19 cellular contexts compared by ENCODE assay signal in genomic region chr3:150775001-150775599, GRCh38. TPM values are rescaled to one million over a fixed set of nuclear protein-coding genes. Genes with fewer than 3 reads are reported as not detected.
A peak's percentile ranks its signal among the peaks of the same experiment; 100 is the strongest.
DNase-seq lines count a peak whose midpoint lies in the region; ATAC-seq, FAIRE-seq and TF ChIP-seq lines count a peak whose summit lies in the region.
"Had no signal": no experiment of that assay in that cellular context is flagged by ENCODE, and none has a peak within 500 bp of the region (broad histone marks: within the 10 kb centered on the region; RNA-seq: fewer than 3 reads in every experiment).

No MANE protein-coding gene starts in this region.

- TF ChIP-seq RAD21 in IMR-90 (IDR thresholded peaks at IDR 0.05; ENCODE audit: low read length) = no peak

- TF ChIP-seq POLR2A in IMR-90 (IDR thresholded peaks at IDR 0.05; ENCODE audit: low read depth, low read length) = no peak
- no peak for TF ChIP-seq POLR2A in stomach (IDR thresholded peaks at IDR 0.05)
- TF ChIP-seq POLR2A in erythroblast (IDR thresholded peaks at IDR 0.05; ENCODE audit: low read length) = no peak

- intact Hi-C loops in IMR-90 (cut with micrococcal nuclease) = no loop called here
- intact Hi-C loops in stomach (cut with DNase I; ENCODE audit: low total_unique reads) = no loop called here

- peak overlapping the region; percentile 74 for H2AFZ ChIP-seq in IMR-90 (replicated peaks; ENCODE audit: low read length, poor library complexity)

- H3K4me3 ChIP-seq in AG04450 (ENCODE audit: low read depth, low read length) = no peak overlapping the region
- H3K4me3 ChIP-seq in IMR-90 (ENCODE audit: insufficient read depth, low read depth, low read length) = no peak overlapping the region
- no peak overlapping the region for H3K4me3 ChIP-seq in brain microvascular endothelial cell (ENCODE audit: low read depth, low read length)
- no peak overlapping the region for H3K4me3 ChIP-seq in kidney epithelial cell (ENCODE audit: low read depth, low read length)
- no peak overlapping the region for H3K4me3 ChIP-seq in stomach
- H3K4me3 ChIP-seq: A549 had no signal

- no peaks in the 10 kb centered on the region for H3K79me1 ChIP-seq in IMR-90 (ENCODE audit: low read depth in 1 of 2, low read length in 2 of 2)

- H2AK5ac ChIP-seq in IMR-90 (ENCODE audit: low read depth, low read length) = no peak overlapping the region; the same call in 1 of the 2 replicates

- no peak overlapping the region for H4K91ac ChIP-seq in IMR-90 (ENCODE audit: insufficient read depth, low read depth, low read length)

- no peak overlapping the region for H3K18ac ChIP-seq in IMR-90 (ENCODE audit: low read depth, low read length)

- in situ Hi-C loops in IMR-90 (cut with MboI; ENCODE audit: low sequenced_read_pairs) (loop anchor here (25.0 kb wide), 1 partner anchor 362 kb away; no protein-coding TSS in a partner anchor), brain microvascular endothelial cell (cut with HindIII; ENCODE audit: low pct_ligation_motif_present, low sequenced_read_pairs) (no loop called here)

- WGBS in IMR-90 (ENCODE audit: extremely low coverage in 2 of 2, insufficient read length in 1 of 2), 2 experiments = 100% methylated on average over 5 of the region's 7 CpGs; no CpG with 5 or more reads in 1 of the 2 experiments
- 85 to 99% (median 94%) methylated on average over 6 to 7 of the region's 7 CpGs for WGBS in stomach, 5 donors

- H3K4me2 ChIP-seq in IMR-90 (ENCODE audit: low read depth, low read length) = no peak overlapping the region
- H3K4me2 ChIP-seq: A549 had no signal

- peak; percentile 43 for DNase-seq in AG04450 (ENCODE audit: low read depth, low spot score)
- peak; percentile 89 for DNase-seq in IMR-90
- DNase-seq in brain microvascular endothelial cell = peak; percentile 61
- DNase-seq in kidney epithelial cell (ENCODE audit: low read depth) = peak; percentile 34
- DNase-seq in stomach = no peak
- DNase-seq in erythroblast (lab: John Stamatoyannopoulos, UW) = no peak
- DNase-seq in D721Med (ENCODE audit: insufficient read length, low spot score) = no peak
- DNase-seq: activated CD4-positive, alpha-beta T cell treated with anti-CD3 and anti-CD28 coated beads, Interleukin-2, amount 50 U/mL, for 1 hour; activated naive CD4-positive, alpha-beta T cell; COR-L47; cortex of kidney; NCI-H69; PC-3; retina had no signal

- peaks cover 6% of the 10 kb centered on the region for H3K4me1 ChIP-seq in IMR-90 (ENCODE audit: control insufficient read depth, insufficient read depth, low read length)
- H3K4me1 ChIP-seq in stomach = no peaks in the 10 kb centered on the region
- H3K4me1 ChIP-seq: A549 had no signal

- peak overlapping the region; percentile 9; the same call in 1 of the 2 replicates for H4K5ac ChIP-seq in IMR-90 (ENCODE audit: low read depth, low read length)

- H3K9me3 ChIP-seq in AG04450 (ENCODE audit: control insufficient read depth, insufficient read depth, low read length) (peaks cover 14% of the 10 kb centered on the region), IMR-90 (ENCODE audit: control insufficient read depth, insufficient read depth, low read length) (no peaks in the 10 kb centered on the region), stomach (no peaks in the 10 kb centered on the region)
- H3K9me3 ChIP-seq: A549 had no signal

- TF ChIP-seq EP300 in stomach (IDR thresholded peaks at IDR 0.05) = no peak

- no peak overlapping the region for H2BK120ac ChIP-seq in IMR-90 (ENCODE audit: low read depth, low read length)

- H3K9ac ChIP-seq in IMR-90 (ENCODE audit: low read depth, low read length) = no peak overlapping the region

- no TSS peak for BruUV-seq in IMR-90 (replicated peaks; lab: Mats Ljungman, UMichigan)

- no peak overlapping the region for H3K23ac ChIP-seq in IMR-90 (ENCODE audit: low read depth, low read length)

- ATAC-seq in IMR-90 (ENCODE audit: low read depth) (peak; percentile 90), GM18520 (IDR thresholded peaks at IDR 0.05; ENCODE audit: unreplicated experiment) (no peak)
- ATAC-seq: PC-3; stimulated activated memory B cell treated with anti-CD40 and anti-IgM and Interleukin-4, amounts not matched to agents 10 μg/mL and 1 μg/mL and 100 μg/mL, for 72 hours had no signal

- H3K9me1 ChIP-seq in IMR-90 (ENCODE audit: insufficient read depth, low read length) = no peaks in the 10 kb centered on the region

- no peak overlapping the region for H3K27ac ChIP-seq in AG04450 (ENCODE audit: low read depth, low read length)
- no peak overlapping the region for H3K27ac ChIP-seq in IMR-90 (ENCODE audit: insufficient read depth, low read length)
- peak overlapping the region; percentile 20 for H3K27ac ChIP-seq in brain microvascular endothelial cell
- H3K27ac ChIP-seq in stomach = no peak overlapping the region
- H3K27ac ChIP-seq: A549 had no signal

- peak overlapping the region in 1 of 2 experiments; percentile 50; a peak in 1 of 4 replicates for H4K8ac ChIP-seq in IMR-90 (ENCODE audit: low read depth in 2 of 2, low read length in 2 of 2)

- POLR2A ChIA-PET in AG04450 (lab: Yijun Ruan, JAX) (interaction anchor here (0.8 to 1.1 kb wide), 2 partner anchors 12 to 14 kb away, joined by 3 to 10 read pairs; partner anchors contain the start of gene SIAH2), IMR-90 (lab: Charles Lee; ENCODE audit: unreplicated experiment) (interaction anchor here (0.6 to 1.3 kb wide), 2 partner anchors 12 to 71 kb away, joined by 6 read pairs; partner anchors contain the start of genes ERICH6 and SIAH2)

- TF ChIP-seq CTCF in AG04450 (IDR thresholded peaks at IDR 0.05; ENCODE audit: low read depth, low read length) (no peak), IMR-90 (conservative IDR thresholded peaks at IDR 0.05; ENCODE audit: low read depth, low read length) (no peak), brain microvascular endothelial cell (IDR thresholded peaks at IDR 0.05; ENCODE audit: low read depth, low read length, missing control alignments) (no peak), kidney epithelial cell (IDR thresholded peaks at IDR 0.05; ENCODE audit: insufficient read depth, low read length, poor library complexity, severe bottlenecking) (no peak), stomach (IDR thresholded peaks at IDR 0.05) (no peak), D721Med (IDR thresholded peaks at IDR 0.05; ENCODE audit: insufficient read depth, missing control alignments) (no peak)

- dilution Hi-C loops in IMR-90 (cut with HindIII; ENCODE audit: low sequenced_read_pairs, unreplicated experiment) = no loop called here

- no peak for FAIRE-seq in D721Med (lab: Jason Lieb, UNC)
- FAIRE-seq: A549, GM12891, TTC549 had no signal

- H3K56ac ChIP-seq in IMR-90 (ENCODE audit: extremely low read depth, insufficient read depth, low read length) = no peak overlapping the region

- peak overlapping the region; percentile 77 for H2BK5ac ChIP-seq in IMR-90 (ENCODE audit: low read depth, low read length, poor library complexity, severe bottlenecking)

- H3K36me3 ChIP-seq in IMR-90 (ENCODE audit: control insufficient read depth, insufficient read depth, low read length) (no peaks in the 10 kb centered on the region), brain microvascular endothelial cell (replicated peaks) (no peaks in the 10 kb centered on the region), kidney epithelial cell (ENCODE audit: control insufficient read depth, insufficient read depth, low read length) (no peaks in the 10 kb centered on the region), stomach (no peaks in the 10 kb centered on the region)

- no peak overlapping the region for H2AK9ac ChIP-seq in IMR-90 (replicated peaks; ENCODE audit: low read depth, low read length, poor library complexity)

- CTCF ChIA-PET in AG04450 (lab: Charles Lee) = interaction anchor here (0.7 to 4.4 kb wide), 4 partner anchors 11 to 88 kb away, joined by 3 to 38 read pairs (median 5); no protein-coding TSS in a partner anchor
- CTCF ChIA-PET in IMR-90 (lab: Yijun Ruan, JAX) = interaction anchor here (0.8 to 1.7 kb wide), 3 partner anchors 13 to 370 kb away, joined by 3 to 11 read pairs (median 4); no protein-coding TSS in a partner anchor

- no peak overlapping the region for H3K4ac ChIP-seq in IMR-90 (ENCODE audit: low read depth, low read length)

- H3K27me3 ChIP-seq in AG04450 (ENCODE audit: control insufficient read depth, insufficient read depth, low read length) (no peaks in the 10 kb centered on the region), IMR-90 (ENCODE audit: control insufficient read depth, insufficient read depth, low read length) (no peaks in the 10 kb centered on the region), brain microvascular endothelial cell (replicated peaks) (no peaks in the 10 kb centered on the region), kidney epithelial cell (ENCODE audit: control insufficient read depth, insufficient read depth, low read length) (no peaks in the 10 kb centered on the region), stomach (no peaks in the 10 kb centered on the region)

- no peaks in the 10 kb centered on the region for H4K20me1 ChIP-seq in IMR-90 (ENCODE audit: insufficient read depth, low read length)

- H2BK15ac ChIP-seq in IMR-90 (ENCODE audit: low read depth, low read length) = no peak overlapping the region

- no peak overlapping the region for H2BK20ac ChIP-seq in IMR-90 (ENCODE audit: low read depth, low read length)

- H3K14ac ChIP-seq in IMR-90 (replicated peaks; ENCODE audit: low read depth, low read length) = no peak overlapping the region

TF ChIP-seq in IMR-90, 13 proteins besides CTCF, POLR2A, EP300 and RAD21:
- TF ChIP-seq ELK1 (IDR thresholded peaks at IDR 0.05; ENCODE audit: borderline replicate concordance, low read depth, low read length) (no peak), CEBPB (IDR thresholded peaks at IDR 0.05; ENCODE audit: low read depth, low read length) (peak; percentile 28; the same call in 1 of the 2 replicates), RFX5 (IDR thresholded peaks at IDR 0.05; ENCODE audit: low read depth, low read length) (no peak)
TF ChIP-seq in IMR-90: peak in this region for 1.

RNA-seq across cellular contexts. Expression of gene SIAH2, which starts 12.1 kb away (rescaled TPM):
- polyA plus RNA-seq in AG04450 (2011; rRNA removed) = 31.1 and 36.2 TPM in 2 replicates
- 42.6 and 69.6 TPM in 2 replicates for polyA minus RNA-seq in AG04450 (2011; rRNA and poly(A)+ RNA removed)
- total RNA-seq in IMR-90 (2012; rRNA removed) = 24.7 and 26.1 TPM in 2 replicates
- 61.8 and 78.2 TPM in 2 replicates for polyA plus RNA-seq in IMR-90 (2012; rRNA removed)
- 10.3 and 19.5 TPM in 2 replicates for polyA plus RNA-seq in IMR-90 (2012; cell fraction: cytosol; rRNA removed)
- polyA plus RNA-seq in IMR-90 (2012; cell fraction: nucleus; rRNA removed; ENCODE audit: low replicate concordance) = 16.8 and 18.9 TPM in 2 replicates
- total RNA-seq in kidney epithelial cell = 31.7 and 48.1 TPM in 2 replicates
- total RNA-seq in stomach = 10 to 100 TPM; 13.8 to 36.6 (median 26.6) TPM
- polyA plus RNA-seq in stomach = 10 to 100 TPM; 14.9 to 18.6 (median 17.2) TPM

Comparison
In these comparisons a context has a peak if more than half of its experiments do, and no peak if none do; other contexts are left out.
1. DNase-seq: peak in AG04450 (single experiment), IMR-90 (single experiment), brain microvascular endothelial cell (single experiment) and kidney epithelial cell (single experiment); none in stomach (single experiment), erythroblast (0 of 2) and D721Med (single experiment).